ENCODE assay signal across 9 cellular contexts in the genomic region with DNA sequence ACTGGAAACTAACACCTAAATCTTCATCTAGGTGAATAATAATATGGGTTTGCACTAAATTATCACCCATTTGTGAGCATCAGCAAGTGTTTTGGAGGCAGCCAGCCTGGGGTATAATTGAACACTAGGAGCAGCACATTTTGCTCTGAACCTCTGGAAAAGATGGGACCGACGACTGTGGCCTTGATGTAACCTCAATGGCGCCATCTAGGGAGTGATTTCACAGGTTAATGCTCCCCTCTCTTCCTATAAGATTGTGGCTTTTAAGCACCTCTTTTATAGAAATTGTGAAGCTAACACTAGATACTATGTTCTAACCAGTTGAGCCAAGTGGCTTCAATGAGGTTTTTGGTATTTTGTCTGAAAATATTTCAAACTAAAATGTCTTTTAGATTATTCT.
DNase-seq lines count a peak whose midpoint lies in the region; ATAC-seq and TF ChIP-seq lines count a peak whose summit lies in the region.
"Had no signal": no experiment of that assay in that cellular context is flagged by ENCODE, and none has a peak within 500 bp of the region (broad histone marks: within the 10 kb centered on the region; RNA-seq: fewer than 3 reads in every experiment).

No MANE protein-coding gene starts in this region.

- no peaks in the 10 kb centered on the region for H3K36me3 ChIP-seq in lower lobe of right lung

- H3K4me1 ChIP-seq in lower lobe of right lung, result no peaks in the 10 kb centered on the region

- no peak for ATAC-seq in lower lobe of right lung
- ATAC-seq in HG03520 (IDR thresholded peaks at IDR 0.05; ENCODE audit: unreplicated experiment), result no peak
- ATAC-seq in activated CD4-positive, CD25-positive, alpha-beta regulatory T cell treated with anti-CD3 and anti-CD28 coated beads, Interleukin-2, amount 50 U/mL, for 24 hours, result no peak
- no peak for ATAC-seq in GM18867 (IDR thresholded peaks at IDR 0.05; ENCODE audit: unreplicated experiment)
- ATAC-seq: T-helper 17 cell had no signal

- no peaks in the 10 kb centered on the region for H3K27me3 ChIP-seq in lower lobe of right lung (ENCODE audit: low read depth)

- H3K4me3 ChIP-seq in GM12864 (ENCODE audit: low read depth, low read length), result no peak overlapping the region
- no peak overlapping the region for H3K4me3 ChIP-seq in lower lobe of right lung

- no peaks in the 10 kb centered on the region for H3K9me3 ChIP-seq in lower lobe of right lung

- intact Hi-C loops in lower lobe of right lung (cut with DNase I), result no loop called here

- DNase-seq in GM12864 (ENCODE audit: low read depth) (no peak), NCI-H1092 (lab: John Stamatoyannopoulos, UW) (peak; percentile 71), RKO (ENCODE audit: low spot score) (peak; percentile 76), lower lobe of right lung (no peak), NOMO-1 treated with DMSO at 0.1 percent for 48 hours (lab: John Stamatoyannopoulos, UW; ENCODE audit: unreplicated experiment) (no peak)
- DNase-seq: T-helper 17 cell had no signal

- TF ChIP-seq CTCF in GM12864 (IDR thresholded peaks at IDR 0.05; ENCODE audit: low read depth, low read length, missing control alignments) (peak; percentile 52), lower lobe of right lung (IDR thresholded peaks at IDR 0.05) (peak; percentile 24)

- no peak overlapping the region for H3K27ac ChIP-seq in lower lobe of right lung

Comparison
In these comparisons a context has a peak if more than half of its experiments do, and no peak if none do; other contexts are left out.
1. DNase-seq: peak in NCI-H1092 (single experiment) and RKO (single experiment); none in GM12864 (single experiment), lower lobe of right lung (single experiment) and NOMO-1 treated with DMSO at 0.1 percent for 48 hours (single experiment).